Comparison of ENCODE assay signal across 9 cellular contexts in the genomic region with DNA sequence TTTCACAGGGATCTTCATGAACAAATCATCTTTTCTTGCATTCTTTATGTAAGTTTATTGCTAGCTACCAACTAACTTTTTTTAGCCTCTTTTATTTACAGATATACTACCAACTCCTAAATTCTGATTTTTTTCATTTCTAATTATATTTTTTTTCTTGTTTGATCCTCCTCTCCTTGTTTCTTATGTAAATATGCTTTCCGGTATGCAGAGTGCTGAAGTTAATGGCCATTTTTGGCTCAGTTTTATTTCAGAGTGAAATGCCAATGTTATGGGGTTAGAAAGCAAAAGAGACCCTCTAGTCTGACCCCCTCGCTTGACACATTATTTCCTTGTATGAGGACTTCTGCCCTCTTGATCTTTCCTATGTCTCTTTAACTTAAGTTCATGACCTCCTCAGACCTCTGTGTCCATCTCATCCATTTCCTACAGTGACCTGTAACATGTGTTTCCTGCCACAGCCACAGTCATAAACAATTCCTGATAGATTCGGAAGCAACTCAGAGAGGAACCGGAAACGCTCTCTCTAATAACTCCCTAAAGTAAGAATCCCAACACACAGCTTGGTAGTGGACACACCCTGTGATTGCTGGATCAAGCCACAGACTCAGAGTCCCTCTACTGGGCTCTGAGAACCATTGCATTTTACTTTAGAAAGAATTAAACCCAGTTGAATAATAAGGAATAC. TPM values are rescaled to one million over a fixed set of nuclear protein-coding genes. Genes with fewer than 3 reads are reported as not detected.
DNase-seq lines count a peak whose midpoint lies in the region; ATAC-seq and TF ChIP-seq lines count a peak whose summit lies in the region.
"Had no signal": no experiment of that assay in that cellular context is flagged by ENCODE, and none has a peak within 500 bp of the region (broad histone marks: within the 10 kb centered on the region; RNA-seq: fewer than 3 reads in every experiment).

No MANE protein-coding gene starts in this region.

- TF ChIP-seq CTCF in GM12873 (IDR thresholded peaks at IDR 0.05; ENCODE audit: insufficient read depth, low read depth, low read length, missing control alignments) (peak; percentile 23), coronary artery (IDR thresholded peaks at IDR 0.05) (peak; percentile 47), right lobe of liver (IDR thresholded peaks at IDR 0.05) (peak; percentile 54 to 71 (median 60))

- no peaks in the 10 kb centered on the region for H3K9me3 Mint-ChIP-seq in stimulated activated effector memory CD8-positive, alpha-beta T cell treated with anti-CD3 and anti-CD28 coated beads, Interleukin-12 subunit alpha, Interleukin-12 subunit beta, amount 100 ng/mL, for 72 hours

- H3K4me1 ChIP-seq in right lobe of liver, result peaks cover 0 to 4% (median 0%) of the 10 kb centered on the region in 4 donors

- H3K27me3 ChIP-seq in right lobe of liver, result no peaks in the 10 kb centered on the region

- H3K4me3 ChIP-seq in coronary artery (no peak overlapping the region), right lobe of liver (no peak overlapping the region)
- H3K4me3 ChIP-seq: SK-N-MC had no signal

- TF ChIP-seq POLR2A in right lobe of liver (IDR thresholded peaks at IDR 0.05) (no peak), GM18505 (IDR thresholded peaks at IDR 0.05; ENCODE audit: borderline replicate concordance, extremely low read depth, insufficient read depth, insufficient read length) (no peak)

- DNase-seq in NOMO-1 treated with DMSO at 0.1 percent for 48 hours (lab: John Stamatoyannopoulos, UW; ENCODE audit: unreplicated experiment) (peak; percentile 59), coronary artery (ENCODE audit: low spot score) (no peak), right lobe of liver (peak in 1 of 3 donors; percentile 58), NCI-H2196 (lab: John Stamatoyannopoulos, UW; ENCODE audit: unreplicated experiment) (no peak), GDM1 (lab: John Stamatoyannopoulos, UW) (no peak)
- no peak for DNase-seq in stimulated activated effector memory CD8-positive, alpha-beta T cell treated with anti-CD3 and anti-CD28 coated beads, Interleukin-12 subunit alpha, Interleukin-12 subunit beta, amount 100 ng/mL, for 72 hours (ENCODE audit: low spot score in 2 of 2)

- no peaks in the 10 kb centered on the region for H3K36me3 Mint-ChIP-seq in stimulated activated effector memory CD8-positive, alpha-beta T cell treated with anti-CD3 and anti-CD28 coated beads, Interleukin-12 subunit alpha, Interleukin-12 subunit beta, amount 100 ng/mL, for 72 hours

- H3K27ac ChIP-seq in coronary artery (peak overlapping the region in 1 of 2 donors; percentile 24), right lobe of liver (peak overlapping the region in 1 of 3 donors; percentile 37)
- H3K27ac ChIP-seq: SK-N-MC had no signal

- peaks cover 5% of the 10 kb centered on the region for H3K4me1 Mint-ChIP-seq in stimulated activated effector memory CD8-positive, alpha-beta T cell treated with anti-CD3 and anti-CD28 coated beads, Interleukin-12 subunit alpha, Interleukin-12 subunit beta, amount 100 ng/mL, for 72 hours

- intact Hi-C loops in right lobe of liver (cut with DNase I), result no loop called here

- H3K36me3 ChIP-seq in right lobe of liver, result peaks cover 3 to 55% (median 18%) of the 10 kb centered on the region in 4 donors

- ATAC-seq in right lobe of liver (peak; percentile 89 to 96 (median 92)), GM18505 (IDR thresholded peaks at IDR 0.05; ENCODE audit: unreplicated experiment) (no peak)
- ATAC-seq in stimulated activated effector memory CD8-positive, alpha-beta T cell treated with anti-CD3 and anti-CD28 coated beads, Interleukin-12 subunit alpha, Interleukin-12 subunit beta, amount 100 ng/mL, for 72 hours, result no peak

- H3K4me3 Mint-ChIP-seq in stimulated activated effector memory CD8-positive, alpha-beta T cell treated with anti-CD3 and anti-CD28 coated beads, Interleukin-12 subunit alpha, Interleukin-12 subunit beta, amount 100 ng/mL, for 72 hours, result no peak overlapping the region

- H3K27ac Mint-ChIP-seq in stimulated activated effector memory CD8-positive, alpha-beta T cell treated with anti-CD3 and anti-CD28 coated beads, Interleukin-12 subunit alpha, Interleukin-12 subunit beta, amount 100 ng/mL, for 72 hours, result no peak overlapping the region

- H3K9me3 ChIP-seq in right lobe of liver, result no peaks in the 10 kb centered on the region

- WGBS in right lobe of liver (ENCODE audit: insufficient coverage, low coverage, low lambda C conversion rate, missing lambda C conversion rate), result 27% methylated on average over 5 of the region's 5 CpGs

RNA-seq across cellular contexts. Expression of a gene that starts 42.9 kb away (rescaled TPM):
- 1 to 10 TPM; 3.1 to 6.6 (median 5.2) TPM for total RNA-seq in right lobe of liver

Comparison
In these comparisons a context has a peak if more than half of its experiments do, and no peak if none do; other contexts are left out.
1. ATAC-seq: peak in right lobe of liver (4 of 4); none in GM18505 (single experiment) and stimulated activated effector memory CD8-positive, alpha-beta T cell treated with anti-CD3 and anti-CD28 coated beads, Interleukin-12 subunit alpha, Interleukin-12 subunit beta, amount 100 ng/mL, for 72 hours (single experiment).
2. Peak in every context shown above with its lines, with median percentiles within 50 percentile points of each other: CTCF ChIP-seq.